In the genomic region with DNA sequence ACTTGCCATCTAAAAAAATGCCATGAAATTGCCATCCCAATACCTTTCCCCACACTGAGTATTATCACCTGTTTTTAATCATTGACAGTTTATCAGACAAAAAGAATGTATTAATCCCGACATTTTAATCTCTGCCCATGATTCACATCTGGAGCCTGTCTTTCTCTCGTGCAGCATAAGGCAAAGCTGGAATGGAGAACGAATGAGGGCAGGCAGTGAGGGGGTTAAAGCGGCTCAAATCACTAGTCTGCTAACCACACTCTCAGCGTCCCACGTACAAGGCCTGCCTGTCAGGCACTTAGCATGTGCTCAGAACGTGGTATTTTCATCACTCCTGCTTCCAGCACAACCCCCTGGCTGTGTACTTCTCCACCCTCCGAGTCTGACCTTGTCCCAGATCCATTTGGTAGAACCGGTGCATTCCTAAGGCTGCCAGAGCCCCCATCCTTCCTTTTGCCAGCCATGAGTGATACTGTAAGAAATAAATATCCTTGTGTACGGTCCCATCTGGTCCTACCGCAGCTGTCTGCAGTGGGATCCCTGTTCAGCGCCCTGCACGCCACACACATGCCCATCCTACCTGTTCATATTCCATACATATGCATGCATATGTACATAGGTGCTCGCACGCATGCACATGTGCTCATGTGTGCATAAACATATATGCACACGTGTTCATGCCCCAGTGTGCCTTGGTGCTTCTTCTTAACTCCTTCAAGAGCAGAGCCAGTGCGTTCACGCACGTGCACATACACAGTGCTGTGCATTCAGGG, we compare ENCODE assay signal across 22 cellular contexts. TPM values are rescaled to one million over a fixed set of nuclear protein-coding genes. Genes with fewer than 3 reads are reported as not detected.
DNase-seq lines count a peak whose midpoint lies in the region; ATAC-seq and TF ChIP-seq lines count a peak whose summit lies in the region.
"Had no signal": no experiment of that assay in that cellular context is flagged by ENCODE, and none has a peak within 500 bp of the region (broad histone marks: within the 10 kb centered on the region; RNA-seq: fewer than 3 reads in every experiment).

No MANE protein-coding gene starts in this region.

- H3K4me1 ChIP-seq in ascending aorta: peaks cover 30 to 53% of the 10 kb centered on the region in 2 donors
- H3K4me1 ChIP-seq in liver (ENCODE audit: control insufficient read depth in 4 of 4, insufficient read depth in 4 of 4, low read length in 3 of 4): peaks cover 0 to 7% (median 2%) of the 10 kb centered on the region in 4 donors
- H3K4me1 ChIP-seq in rectal smooth muscle tissue (ENCODE audit: control insufficient read depth, insufficient read depth, low read length): peaks cover 30% of the 10 kb centered on the region
- H3K4me1 ChIP-seq in SJCRH30: peaks cover 8% of the 10 kb centered on the region; the same call in 1 of the 2 replicates

- no peaks in the 10 kb centered on the region for H3K36me3 Mint-ChIP-seq in activated naive CD4-positive, alpha-beta T cell treated with anti-CD3 and anti-CD28 coated beads, Interleukin-2, amount 50 U/mL, for 72 hours
- H3K36me3 Mint-ChIP-seq: activated naive CD8-positive, alpha-beta T cell treated with anti-CD3 and anti-CD28 coated beads, Interleukin-2, amount 10 ng/mL, durations not matched to agents 7 days and 5 days; CD4-positive, CD25-positive, alpha-beta regulatory T cell had no signal

- ATAC-seq in GM18519 (IDR thresholded peaks at IDR 0.05; ENCODE audit: low FRiP score, unreplicated experiment): no peak
- no peak for ATAC-seq in activated naive CD4-positive, alpha-beta T cell treated with anti-CD3 and anti-CD28 coated beads, Interleukin-2, amount 50 U/mL, for 72 hours
- ATAC-seq in HG02763 (IDR thresholded peaks at IDR 0.05; ENCODE audit: unreplicated experiment): no peak
- ATAC-seq: left colon had no signal

- no peaks in the 10 kb centered on the region for H3K9me3 ChIP-seq in ascending aorta
- H3K9me3 ChIP-seq in liver (ENCODE audit: control insufficient read depth in 4 of 4, low read length in 3 of 4): no peaks in the 10 kb centered on the region
- no peaks in the 10 kb centered on the region for H3K9me3 ChIP-seq in SJCRH30 (replicated peaks)
- H3K9me3 ChIP-seq: upper lobe of left lung had no signal

- peak overlapping the region; percentile 60 to 71 for H3K27ac ChIP-seq in ascending aorta
- H3K27ac ChIP-seq in liver (ENCODE audit: low read depth in 1 of 2, low read length in 2 of 2): peak overlapping the region; percentile 26 to 37
- peak overlapping the region; percentile 41 for H3K27ac ChIP-seq in rectal smooth muscle tissue (ENCODE audit: low read depth, low read length)
- H3K27ac ChIP-seq in SJCRH30: no peak overlapping the region
- H3K27ac ChIP-seq: VCaP had no signal

- H3K9ac ChIP-seq in liver (ENCODE audit: low read depth in 1 of 2, low read length in 2 of 2) (no peak overlapping the region), rectal smooth muscle tissue (ENCODE audit: low read length) (no peak overlapping the region)

- H3K27me3 ChIP-seq in ascending aorta (no peaks in the 10 kb centered on the region), liver (ENCODE audit: control insufficient read depth in 4 of 4, insufficient read depth in 4 of 4, low read length in 3 of 4) (peaks cover 0 to under 1% (median 0%) of the 10 kb centered on the region in 4 donors), rectal smooth muscle tissue (ENCODE audit: control insufficient read depth, insufficient read depth, low read length) (no peaks in the 10 kb centered on the region), SJCRH30 (no peaks in the 10 kb centered on the region)
- H3K27me3 ChIP-seq: upper lobe of left lung had no signal

- no peak overlapping the region for H3K27ac Mint-ChIP-seq in activated naive CD4-positive, alpha-beta T cell treated with anti-CD3 and anti-CD28 coated beads, Interleukin-2, amount 50 U/mL, for 72 hours
- H3K27ac Mint-ChIP-seq: activated CD4-positive, alpha-beta memory T cell treated with anti-CD3 and anti-CD28 coated beads, Interleukin-2, amount 10 ng/mL, durations not matched to agents 7 days and 5 days; activated naive CD8-positive, alpha-beta T cell treated with anti-CD3 and anti-CD28 coated beads, Interleukin-2, amount 10 ng/mL, durations not matched to agents 7 days and 5 days; CD4-positive, CD25-positive, alpha-beta regulatory T cell; progenitor cell of endocrine pancreas had no signal

- TF ChIP-seq CTCF in ascending aorta (IDR thresholded peaks at IDR 0.05) (no peak), liver (IDR thresholded peaks at IDR 0.05; ENCODE audit: low read depth, low read length, missing input control) (no peak)

- intact Hi-C loops in ascending aorta (cut with DNase I): no loop called here

- TF ChIP-seq RAD21 in liver (IDR thresholded peaks at IDR 0.05): no peak

- peak; percentile 32 for DNase-seq in AG08395 (ENCODE audit: low spot score)
- DNase-seq in ascending aorta (ENCODE audit: low spot score in 2 of 2): no peak
- DNase-seq in activated naive CD4-positive, alpha-beta T cell treated with anti-CD3 and anti-CD28 coated beads, Interleukin-2, amount 50 U/mL, for 72 hours (ENCODE audit: low spot score in 2 of 2): no peak
- no peak for DNase-seq in SJCRH30
- DNase-seq: activated CD4-positive, alpha-beta memory T cell treated with anti-CD3 and anti-CD28 coated beads, Interleukin-2, amount 10 ng/mL, durations not matched to agents 7 days and 5 days; activated naive CD8-positive, alpha-beta T cell treated with anti-CD3 and anti-CD28 coated beads, Interleukin-2, amount 10 ng/mL, durations not matched to agents 7 days and 5 days; activated T-cell treated with anti-CD3 and anti-CD28 coated beads, Interleukin-2, amount 50 U/mL, for 48 hours; CD4-positive, CD25-positive, alpha-beta regulatory T cell; DMS79; HCEC 1CT; Kasumi-1; left colon; NCI-H2171 treated with DMSO at 0.1 percent for 48 hours; NCI-H774; upper lobe of left lung had no signal

- no peak overlapping the region for H3K4me3 ChIP-seq in ascending aorta
- no peak overlapping the region for H3K4me3 ChIP-seq in liver (ENCODE audit: low read depth in 1 of 3, low read length in 3 of 3)
- no peak overlapping the region for H3K4me3 ChIP-seq in rectal smooth muscle tissue (ENCODE audit: low read length)
- no peak overlapping the region for H3K4me3 ChIP-seq in SJCRH30
- H3K4me3 ChIP-seq: upper lobe of left lung had no signal

- 85% methylated on average over 19 of the region's 19 CpGs for WGBS in liver

- H3K9me3 Mint-ChIP-seq in activated naive CD4-positive, alpha-beta T cell treated with anti-CD3 and anti-CD28 coated beads, Interleukin-2, amount 50 U/mL, for 72 hours: no peaks in the 10 kb centered on the region
- H3K9me3 Mint-ChIP-seq: activated CD4-positive, alpha-beta memory T cell treated with anti-CD3 and anti-CD28 coated beads, Interleukin-2, amount 10 ng/mL, durations not matched to agents 7 days and 5 days; activated naive CD8-positive, alpha-beta T cell treated with anti-CD3 and anti-CD28 coated beads, Interleukin-2, amount 10 ng/mL, durations not matched to agents 7 days and 5 days; central memory CD8-positive, alpha-beta T cell had no signal

- H3K36me3 ChIP-seq in ascending aorta: no peaks in the 10 kb centered on the region
- H3K36me3 ChIP-seq in liver (ENCODE audit: control insufficient read depth in 4 of 4, insufficient read depth in 3 of 4, low read depth in 1 of 4, low read length in 3 of 4): no peaks in the 10 kb centered on the region
- no peaks in the 10 kb centered on the region for H3K36me3 ChIP-seq in rectal smooth muscle tissue (ENCODE audit: control insufficient read depth, insufficient read depth, low read length)
- H3K36me3 ChIP-seq in SJCRH30: no peaks in the 10 kb centered on the region; the same call in none of the 2 replicates

TF ChIP-seq in liver, 16 proteins besides CTCF, POLR2A, EP300 and RAD21:
- no peak for TF ChIP-seq RXRA (IDR thresholded peaks at IDR 0.05)
- TF ChIP-seq YY1 (IDR thresholded peaks at IDR 0.05): no peak

RNA-seq across cellular contexts. Expression of gene FHAD1, which starts 34.6 kb away (rescaled TPM):
- total RNA-seq in ascending aorta (not detected), liver (under 1 TPM; under 0.01 to 0.05 TPM)
- polyA plus RNA-seq in liver: under 1 TPM in 1 of 2 donors, not detected in 1; 0.13 TPM
- under 1 TPM in 1 of 2 donors, not detected in 1; 0.27 TPM for total RNA-seq in activated naive CD4-positive, alpha-beta T cell treated with anti-CD3 and anti-CD28 coated beads, Interleukin-2, amount 50 U/mL, for 72 hours
- 1.7 and 2.3 TPM in 2 replicates for total RNA-seq in SJCRH30 (2014; rRNA removed; shearing (Covaris generic))
- total RNA-seq: CD4-positive, CD25-positive, alpha-beta regulatory T cell had no signal
- polyA plus RNA-seq: CD4-positive, CD25-positive, alpha-beta regulatory T cell had no signal

RNA-seq across cellular contexts. Expression of gene TMEM51, which starts 58.9 kb away (rescaled TPM):
- total RNA-seq in ascending aorta: not detected
- total RNA-seq in liver: 1 to 10 TPM; 1.4 to 2.7 TPM
- 1 to 10 TPM; 1.3 to 2.3 TPM for polyA plus RNA-seq in liver
- under 1 TPM in 1 of 2 donors, not detected in 1; 0.35 TPM for total RNA-seq in activated naive CD4-positive, alpha-beta T cell treated with anti-CD3 and anti-CD28 coated beads, Interleukin-2, amount 50 U/mL, for 72 hours
- 20.6 and 21.4 TPM in 2 replicates for total RNA-seq in SJCRH30 (2014; rRNA removed; shearing (Covaris generic))
- total RNA-seq: activated CD4-positive, alpha-beta memory T cell treated with anti-CD3 and anti-CD28 coated beads, Interleukin-2, amount 10 ng/mL, durations not matched to agents 7 days and 5 days; CD4-positive, CD25-positive, alpha-beta regulatory T cell had no signal
- polyA plus RNA-seq: CD4-positive, CD25-positive, alpha-beta regulatory T cell had no signal
